16 cellular contexts compared by ENCODE assay signal in genomic region chrX:134626434-134626833, GRCh38. TPM values are rescaled to one million over a fixed set of nuclear protein-coding genes. Genes with fewer than 3 reads are reported as not detected.
A peak's percentile ranks its signal among the peaks of the same experiment; 100 is the strongest.
DNase-seq lines count a peak whose midpoint lies in the region; ATAC-seq and TF ChIP-seq lines count a peak whose summit lies in the region.
"Had no signal": no experiment of that assay in that cellular context is flagged by ENCODE, and none has a peak within 500 bp of the region (broad histone marks: within the 10 kb centered on the region; RNA-seq: fewer than 3 reads in every experiment).

No MANE protein-coding gene starts in this region.

- H2BK5ac ChIP-seq in H9 (ENCODE audit: insufficient read length, low read length): no peak overlapping the region

- no peak overlapping the region for H2BK12ac ChIP-seq in H9 (ENCODE audit: insufficient read length, low read depth, low read length)

- no peak overlapping the region for H3K14ac ChIP-seq in H9 (ENCODE audit: insufficient read depth, low read length)

- H3K9ac ChIP-seq in H9 (ENCODE audit: extremely low read depth, insufficient read length, low read length): no peak overlapping the region
- H3K9ac ChIP-seq: BLaER1 had no signal

- no peak overlapping the region for H3K4me2 ChIP-seq in H9 (ENCODE audit: insufficient read depth, insufficient read length, low read length)
- H3K4me2 ChIP-seq: BLaER1 had no signal

- no peaks in the 10 kb centered on the region for H3K79me1 ChIP-seq in H9 (ENCODE audit: insufficient read depth, low read depth, low read length, poor library complexity, severe bottlenecking)

- H3K9me3 ChIP-seq in H9 (ENCODE audit: control insufficient read depth, low read depth, low read length): no peaks in the 10 kb centered on the region
- H3K9me3 ChIP-seq: BLaER1 had no signal

- H2AK5ac ChIP-seq in H9 (ENCODE audit: insufficient read length, low read length): no peak overlapping the region

- H3K27me3 Mint-ChIP-seq in progenitor cell of endocrine pancreas: no peaks in the 10 kb centered on the region
- H3K27me3 Mint-ChIP-seq in H9 (ENCODE audit: low read depth): peaks cover 5% of the 10 kb centered on the region; the same call in 1 of the 2 replicates

- no peak overlapping the region for H3K56ac ChIP-seq in H9 (ENCODE audit: insufficient read length, low read depth, low read length)

- H2AFZ ChIP-seq in H9 (ENCODE audit: low read length): no peak overlapping the region

- H3K4ac ChIP-seq in H9 (ENCODE audit: low read depth, low read length): no peak overlapping the region

- H3K4me3 Mint-ChIP-seq in progenitor cell of endocrine pancreas (ENCODE audit: low read depth) (no peak overlapping the region), H9 (no peak overlapping the region)

- peaks cover 13% of the 10 kb centered on the region; the same call in 1 of the 2 replicates for H3K4me1 ChIP-seq in H9 (ENCODE audit: insufficient read depth, low read length)

- H3K18ac ChIP-seq in H9 (ENCODE audit: insufficient read length, low read depth, low read length): no peak overlapping the region

- H3T11ph ChIP-seq in H9 (ENCODE audit: low read length): no peak overlapping the region

- no peak overlapping the region for H2BK120ac ChIP-seq in H9 (ENCODE audit: low read depth, low read length, poor library complexity, severe bottlenecking)

- H3K4me3 ChIP-seq in epithelial cell of esophagus (ENCODE audit: low read length): no peak overlapping the region
- H3K4me3 ChIP-seq: BLaER1, SK-N-MC had no signal

- H3K36me3 Mint-ChIP-seq in progenitor cell of endocrine pancreas (ENCODE audit: insufficient read depth) (no peaks in the 10 kb centered on the region), H9 (ENCODE audit: insufficient read depth in 1 of 3, low read depth in 3 of 3) (no peaks in the 10 kb centered on the region; a peak in 1 of 7 replicates)
- H3K36me3 Mint-ChIP-seq: IgD-negative memory B cell had no signal

- H3K27ac ChIP-seq in H9 (ENCODE audit: insufficient read length, low read depth, low read length) (no peak overlapping the region), substantia nigra (ENCODE audit: low read depth, low read length, poor library complexity, severe bottlenecking) (no peak overlapping the region)
- H3K27ac ChIP-seq: 22Rv1, BLaER1, SK-N-MC had no signal

- no peak overlapping the region for H2BK15ac ChIP-seq in H9 (ENCODE audit: low read depth, low read length)

- H3K23me2 ChIP-seq in H9 (ENCODE audit: insufficient read length, low read depth, low read length, poor library complexity, severe bottlenecking): no peaks in the 10 kb centered on the region

- H2BK20ac ChIP-seq in H9 (ENCODE audit: low read depth, low read length, poor library complexity, severe bottlenecking): no peak overlapping the region

- no peak for TF ChIP-seq CTCF in epithelial cell of esophagus (IDR thresholded peaks at IDR 0.05; ENCODE audit: insufficient read depth, low read depth, low read length, missing control alignments)
- TF ChIP-seq CTCF in progenitor cell of endocrine pancreas (IDR thresholded peaks at IDR 0.05; ENCODE audit: unreplicated experiment): no peak
- TF ChIP-seq CTCF in H9 (conservative IDR thresholded peaks at IDR 0.05): no peak

- H3K27me3 ChIP-seq in H9 (ENCODE audit: insufficient read depth, low read length): no peaks in the 10 kb centered on the region

- ATAC-seq in GM19452 (IDR thresholded peaks at IDR 0.05; ENCODE audit: unreplicated experiment): no peak
- ATAC-seq: HCT116 had no signal

- H3K27ac Mint-ChIP-seq in progenitor cell of endocrine pancreas (peak overlapping the region; percentile 40), H9 (no peak overlapping the region)
- H3K27ac Mint-ChIP-seq: IgD-negative memory B cell had no signal

- H4K91ac ChIP-seq in H9 (ENCODE audit: insufficient read length, low read depth, low read length): no peak overlapping the region

- no peaks in the 10 kb centered on the region for H4K20me1 ChIP-seq in H9 (ENCODE audit: control insufficient read depth, insufficient read depth, insufficient read length)

- no peak overlapping the region for H4K5ac ChIP-seq in H9 (ENCODE audit: insufficient read length, low read depth, low read length)

- H3K23ac ChIP-seq in H9 (ENCODE audit: insufficient read length, low read depth, low read length): no peak overlapping the region

- H3K9me3 Mint-ChIP-seq in progenitor cell of endocrine pancreas (ENCODE audit: low read depth) (peaks cover 17% of the 10 kb centered on the region), H9 (peaks cover 4 to 66% of the 10 kb centered on the region in 2 experiments; a peak in 4 of 5 replicates)
- H3K9me3 Mint-ChIP-seq: IgD-negative memory B cell had no signal

- no peaks in the 10 kb centered on the region for H3K4me1 Mint-ChIP-seq in progenitor cell of endocrine pancreas (ENCODE audit: low read depth)
- peaks cover 15 to 21% of the 10 kb centered on the region in 2 experiments; a peak in 3 of 4 replicates for H3K4me1 Mint-ChIP-seq in H9
- H3K4me1 Mint-ChIP-seq: IgD-negative memory B cell had no signal

- H3K79me2 ChIP-seq in H9 (ENCODE audit: insufficient read depth, low read length): no peaks in the 10 kb centered on the region

- H4K8ac ChIP-seq in H9 (replicated peaks; ENCODE audit: insufficient read length, low read depth, low read length): no peak overlapping the region

- DNase-seq in NCI-H1092 treated with DMSO at 0.1 percent for 48 hours (lab: John Stamatoyannopoulos, UW): peak; percentile 4
- no peak for DNase-seq in NCI-H1092 (lab: John Stamatoyannopoulos, UW)
- DNase-seq in NCI-H446 (lab: John Stamatoyannopoulos, UW): peak; percentile 38 to 82
- DNase-seq in epithelial cell of esophagus (ENCODE audit: low read depth): peak; percentile 54
- DNase-seq in progenitor cell of endocrine pancreas (ENCODE audit: low spot score, unreplicated experiment): no peak
- DNase-seq in H9: no peak
- DNase-seq in substantia nigra (lab: John Stamatoyannopoulos, UW): no peak
- DNase-seq: NCI-H1694, NCI-H510A had no signal

RNA-seq across cellular contexts. Expression of gene PLAC1, which starts 31.8 kb away (rescaled TPM):
- total RNA-seq in progenitor cell of endocrine pancreas (not detected in 2 replicates), H9 (2021) (0.50 and 0.68 TPM in 2 replicates)
- total RNA-seq: HT-29 had no signal

Comparison
In these comparisons a context has a peak if more than half of its experiments do, and no peak if none do; other contexts are left out.
1. DNase-seq: peak in NCI-H1092 treated with DMSO at 0.1 percent for 48 hours (single experiment), NCI-H446 (2 of 2) and epithelial cell of esophagus (single experiment); none in NCI-H1092 (single experiment), progenitor cell of endocrine pancreas (single experiment), H9 (single experiment) and substantia nigra (0 of 49).